ENCODE assay signal across 10 cellular contexts in the genomic region with DNA sequence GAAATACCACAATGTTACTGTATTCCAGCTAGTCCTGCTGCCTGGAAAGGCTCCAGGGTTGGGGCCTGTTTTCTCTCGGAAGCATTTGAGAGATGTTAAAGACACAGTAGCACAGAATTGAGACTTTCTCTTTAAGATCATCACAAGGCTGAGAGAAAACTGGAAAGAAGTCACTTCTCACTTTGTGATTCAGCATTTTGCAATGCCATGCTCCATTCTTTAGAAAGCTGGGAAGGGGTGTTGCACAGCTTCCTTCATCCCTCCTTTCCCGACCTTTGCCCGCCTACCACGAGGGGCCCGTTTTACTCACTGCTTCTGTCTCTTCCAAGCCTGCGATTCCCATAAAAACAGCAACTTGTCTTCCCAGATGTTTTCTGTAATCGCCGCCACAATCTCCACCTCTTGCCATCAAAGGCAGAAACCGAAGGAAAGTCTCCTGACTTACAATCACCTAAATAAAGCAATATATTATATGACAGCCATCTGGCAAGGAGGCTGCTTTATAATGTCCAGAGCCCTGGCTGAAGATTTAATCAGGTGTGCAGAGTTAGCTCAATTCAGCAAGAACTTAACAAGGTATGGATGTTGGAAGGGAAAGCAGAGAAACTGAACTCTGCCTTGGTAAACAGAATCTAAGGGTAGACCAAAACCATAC. TPM values are rescaled to one million over a fixed set of nuclear protein-coding genes. Genes with fewer than 3 reads are reported as not detected.
DNase-seq lines count a peak whose midpoint lies in the region; TF ChIP-seq lines count a peak whose summit lies in the region.
"Had no signal": no experiment of that assay in that cellular context is flagged by ENCODE, and none has a peak within 500 bp of the region (broad histone marks: within the 10 kb centered on the region; RNA-seq: fewer than 3 reads in every experiment).

No MANE protein-coding gene starts in this region.

- no peak for TF ChIP-seq CTCF in epithelial cell of proximal tubule (conservative IDR thresholded peaks at IDR 0.05; ENCODE audit: low read depth, low read length)
- TF ChIP-seq CTCF in osteoblast (IDR thresholded peaks at IDR 0.05; ENCODE audit: extremely low read depth, low read depth, low read length) = no peak

- H3K4me2 ChIP-seq in osteoblast (ENCODE audit: insufficient read depth, low read length) = peak overlapping the region; percentile 81

- H3K79me2 ChIP-seq in osteoblast (ENCODE audit: insufficient read depth, low read length) = peaks cover 8% of the 10 kb centered on the region

- no peaks in the 10 kb centered on the region for H4K20me1 ChIP-seq in osteoblast (ENCODE audit: insufficient read depth, low read length)

- no peak overlapping the region for H3K4me3 ChIP-seq in epithelial cell of proximal tubule (ENCODE audit: low read depth, low read length)
- peak overlapping the region; percentile 55 for H3K4me3 ChIP-seq in osteoblast (ENCODE audit: insufficient read depth, low read length)

- H3K27ac ChIP-seq in osteoblast (ENCODE audit: low read depth, low read length) = peak overlapping the region; percentile 86

- H3K36me3 ChIP-seq in osteoblast (ENCODE audit: insufficient read depth, low read length) = peaks cover 20% of the 10 kb centered on the region

- H3K9me3 ChIP-seq in osteoblast (ENCODE audit: low read depth, low read length) = no peaks in the 10 kb centered on the region

- DNase-seq in AG08395 (ENCODE audit: low spot score) = peak; percentile 78
- DNase-seq in NCI-H446 (lab: John Stamatoyannopoulos, UW) = peak; percentile 21 to 61
- DNase-seq in epithelial cell of proximal tubule (ENCODE audit: low read depth) = peak; percentile 84
- DNase-seq in osteoblast (ENCODE audit: insufficient read length, low spot score, missing footprints) = peak; percentile 88
- DNase-seq in iPS-NIHi7 (ENCODE audit: extremely low spot score) = no peak
- no peak for DNase-seq in SHP77 treated with DMSO at 0.1 percent for 48 hours (lab: John Stamatoyannopoulos, UW)
- DNase-seq in putamen (ENCODE audit: low spot score) = no peak
- DNase-seq in NCI-H2171 (lab: John Stamatoyannopoulos, UW) = no peak
- DNase-seq: activated CD8-positive, alpha-beta memory T cell treated with anti-CD3 and anti-CD28 coated beads, Interleukin-2, amount 50 U/mL, for 4 hours; stimulated activated naive B cell treated with anti-CD40 and anti-IgM and Interleukin-4, amounts not matched to agents 10 μg/mL and 1 μg/mL and 100 μg/mL, for 72 hours had no signal

- H3K27me3 ChIP-seq in osteoblast (ENCODE audit: insufficient read depth, low read length) = no peaks in the 10 kb centered on the region

- H2AFZ ChIP-seq in osteoblast (ENCODE audit: low read length) = peak overlapping the region; percentile 76

- peaks cover 46% of the 10 kb centered on the region for H3K4me1 ChIP-seq in osteoblast (ENCODE audit: insufficient read depth, low read length)

RNA-seq across cellular contexts. Expression of gene NOD1, which starts 18.9 kb away (rescaled TPM):
- 5.1 and 5.8 TPM in 2 replicates for total RNA-seq in epithelial cell of proximal tubule
- 7.6 and 7.7 TPM in 2 replicates for total RNA-seq in osteoblast

RNA-seq across cellular contexts. Expression of gene GGCT, which starts 44.9 kb away (rescaled TPM):
- total RNA-seq in epithelial cell of proximal tubule (54.5 and 58.0 TPM in 2 replicates), osteoblast (24.2 and 26.8 TPM in 2 replicates)

Comparison
In these comparisons a context has a peak if more than half of its experiments do, and no peak if none do; other contexts are left out.
1. DNase-seq: peak in AG08395 (single experiment), NCI-H446 (2 of 2), epithelial cell of proximal tubule (single experiment) and osteoblast (single experiment); none in iPS-NIHi7 (single experiment), SHP77 treated with DMSO at 0.1 percent for 48 hours (single experiment), putamen (single experiment) and NCI-H2171 (single experiment).